ENCODE assay signal across 8 cellular contexts in the genomic region with DNA sequence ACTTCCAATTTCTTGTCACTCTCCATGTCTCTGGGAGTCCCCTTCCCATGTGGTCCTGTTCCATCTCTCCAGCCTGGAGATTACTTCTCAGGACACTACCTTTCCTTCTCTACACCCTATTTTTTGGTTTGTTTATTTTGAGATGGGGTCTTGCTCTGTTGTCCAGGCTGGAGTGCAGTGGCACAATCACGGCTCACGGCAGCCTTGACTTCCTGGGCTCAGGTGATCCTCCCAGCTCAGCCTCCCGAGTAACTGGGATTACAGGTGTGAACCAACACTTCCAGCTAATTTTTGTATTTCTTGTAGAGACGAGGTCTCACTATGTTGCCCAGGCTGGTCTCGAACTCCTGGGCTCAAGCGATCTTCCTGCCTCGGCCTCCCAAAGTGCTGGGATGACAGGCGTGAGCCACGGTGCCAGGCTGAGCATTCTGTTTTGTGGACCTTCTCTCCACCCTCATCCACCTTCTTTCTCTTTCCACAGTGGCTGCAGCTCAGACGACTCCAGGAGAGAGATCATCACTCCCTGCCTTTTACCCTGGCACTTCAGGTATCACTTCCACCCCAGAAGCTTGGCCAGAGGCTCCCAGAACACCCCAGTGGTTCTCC. TPM values are rescaled to one million over a fixed set of nuclear protein-coding genes. Genes with fewer than 3 reads are reported as not detected.
DNase-seq lines count a peak whose midpoint lies in the region; ATAC-seq and TF ChIP-seq lines count a peak whose summit lies in the region.

No MANE protein-coding gene starts in this region.

- H3K27ac Mint-ChIP-seq in CD14-positive monocyte, result peak overlapping the region; percentile 96 to 100 (median 100)
- H3K27ac Mint-ChIP-seq in natural killer cell treated with Interleukin-12 subunit alpha and Interleukin-12 subunit beta and Interleukin-15 and Interleukin-18, amount 100 ng/mL, for 72 hours, result peak overlapping the region; percentile 86 to 100

- DNase-seq in CD14-positive monocyte (ENCODE audit: low spot score) (no peak), Karpas-422 (peak; percentile 36), colonic mucosa (no peak), GM03348 (ENCODE audit: low spot score) (no peak), GM19240 (ENCODE audit: insufficient read length, low spot score) (no peak)
- DNase-seq in natural killer cell treated with Interleukin-12 subunit alpha and Interleukin-12 subunit beta and Interleukin-15 and Interleukin-18, amount 100 ng/mL, for 72 hours (ENCODE audit: low spot score), result no peak

- H3K9me3 ChIP-seq in Karpas-422 (ENCODE audit: low read length), result no peaks in the 10 kb centered on the region
- H3K9me3 ChIP-seq in colonic mucosa, result no peaks in the 10 kb centered on the region

- H3K4me1 Mint-ChIP-seq in CD14-positive monocyte, result peaks cover 64% of the 10 kb centered on the region
- H3K4me1 Mint-ChIP-seq in natural killer cell treated with Interleukin-12 subunit alpha and Interleukin-12 subunit beta and Interleukin-15 and Interleukin-18, amount 100 ng/mL, for 72 hours (ENCODE audit: low read depth in 2 of 2), result peaks cover 51 to 55% of the 10 kb centered on the region in 2 donors

- TF ChIP-seq CTCF in CD14-positive monocyte (IDR thresholded peaks at IDR 0.05), result no peak
- no peak for TF ChIP-seq CTCF in colonic mucosa (IDR thresholded peaks at IDR 0.05)

- peaks cover 0 to 2% (median 0%) of the 10 kb centered on the region in 7 donors for H3K9me3 Mint-ChIP-seq in CD14-positive monocyte
- H3K9me3 Mint-ChIP-seq in natural killer cell treated with Interleukin-12 subunit alpha and Interleukin-12 subunit beta and Interleukin-15 and Interleukin-18, amount 100 ng/mL, for 72 hours, result no peaks in the 10 kb centered on the region

- H4K20me1 ChIP-seq in Karpas-422 (ENCODE audit: insufficient read depth, low read depth, low read length), result no peaks in the 10 kb centered on the region

- H3K27me3 Mint-ChIP-seq in CD14-positive monocyte (ENCODE audit: low read depth in 3 of 3), result peaks cover 0 to 12% (median 0%) of the 10 kb centered on the region in 3 donors
- H3K27me3 Mint-ChIP-seq in natural killer cell treated with Interleukin-12 subunit alpha and Interleukin-12 subunit beta and Interleukin-15 and Interleukin-18, amount 100 ng/mL, for 72 hours, result no peaks in the 10 kb centered on the region

- H3K9ac ChIP-seq in Karpas-422 (ENCODE audit: low read length) (peak overlapping the region; percentile 77), colonic mucosa (ENCODE audit: low read depth in 2 of 2, low read length in 2 of 2) (peak overlapping the region; percentile 46 to 57)

- H3K36me3 ChIP-seq in Karpas-422 (ENCODE audit: insufficient read depth, low read length), result no peaks in the 10 kb centered on the region
- no peaks in the 10 kb centered on the region for H3K36me3 ChIP-seq in colonic mucosa

- peak overlapping the region; percentile 76 for H3K4me3 ChIP-seq in Karpas-422 (ENCODE audit: low read length)
- peak overlapping the region; percentile 21 for H3K4me3 ChIP-seq in colonic mucosa

- no peak for ATAC-seq in natural killer cell treated with Interleukin-12 subunit alpha and Interleukin-12 subunit beta and Interleukin-15 and Interleukin-18, amount 100 ng/mL, for 72 hours
- ATAC-seq in HG02840 (IDR thresholded peaks at IDR 0.05; ENCODE audit: low FRiP score, unreplicated experiment) (no peak), GM19397 (IDR thresholded peaks at IDR 0.05; ENCODE audit: unreplicated experiment) (no peak)

- peak overlapping the region; percentile 97 to 98 for H3K4me3 Mint-ChIP-seq in CD14-positive monocyte
- peak overlapping the region; percentile 94 for H3K4me3 Mint-ChIP-seq in natural killer cell treated with Interleukin-12 subunit alpha and Interleukin-12 subunit beta and Interleukin-15 and Interleukin-18, amount 100 ng/mL, for 72 hours

- H2AFZ ChIP-seq in Karpas-422 (ENCODE audit: low read length), result peak overlapping the region; percentile 55; the same call in 1 of the 2 replicates

- H3K27me3 ChIP-seq in Karpas-422 (ENCODE audit: low read length), result no peaks in the 10 kb centered on the region
- H3K27me3 ChIP-seq in colonic mucosa, result no peaks in the 10 kb centered on the region

- H3K4me1 ChIP-seq in Karpas-422 (ENCODE audit: low read length) (peaks cover 48% of the 10 kb centered on the region), colonic mucosa (peaks cover 3% of the 10 kb centered on the region)

- H3K4me2 ChIP-seq in Karpas-422 (ENCODE audit: low read depth, low read length, poor library complexity, severe bottlenecking), result peak overlapping the region; percentile 69

- H3K27ac ChIP-seq in Karpas-422 (ENCODE audit: low read length), result no peak overlapping the region
- peak overlapping the region; percentile 89 for H3K27ac ChIP-seq in colonic mucosa

- intact Hi-C loops in CD14-positive monocyte (cut with micrococcal nuclease), result loop anchor here in 1 of 2 donors (1.0 to 10.0 kb wide), 5 partner anchors 10 to 458 kb away; a partner anchor contains a TSS
- intact Hi-C loops in colonic mucosa (cut with DNase I), result no loop called here

- H3K36me3 Mint-ChIP-seq in CD14-positive monocyte, result peaks cover 38 to 43% of the 10 kb centered on the region in 2 donors
- H3K36me3 Mint-ChIP-seq in natural killer cell treated with Interleukin-12 subunit alpha and Interleukin-12 subunit beta and Interleukin-15 and Interleukin-18, amount 100 ng/mL, for 72 hours, result no peaks in the 10 kb centered on the region

- H3K79me2 ChIP-seq in Karpas-422 (ENCODE audit: low read length), result peaks cover 16% of the 10 kb centered on the region

- H3K9me2 ChIP-seq in Karpas-422 (replicated peaks; ENCODE audit: insufficient read depth, low read length), result no peaks in the 10 kb centered on the region

RNA-seq across cellular contexts. Expression of a gene that starts 0.6 kb away (rescaled TPM):
- 100 to 1,000 TPM; 594 to 829 TPM for polyA plus RNA-seq in CD14-positive monocyte
- total RNA-seq in Karpas-422 (2014; rRNA removed; shearing (Covaris generic); ENCODE audit: low replicate concordance), result 12.2 and 18.8 TPM in 2 replicates
- total RNA-seq in colonic mucosa, result 1 to 10 TPM; 2.4 to 4.8 TPM
- 100 to 1,000 TPM; 154 to 228 TPM for total RNA-seq in natural killer cell treated with Interleukin-12 subunit alpha and Interleukin-12 subunit beta and Interleukin-15 and Interleukin-18, amount 100 ng/mL, for 72 hours

RNA-seq across cellular contexts. Expression of a gene that starts 2.6 kb away (rescaled TPM):
- polyA plus RNA-seq in CD14-positive monocyte, result 1 to 10 TPM; 6.4 to 9.3 TPM
- 7.2 and 17.1 TPM in 2 replicates for total RNA-seq in Karpas-422 (2014; rRNA removed; shearing (Covaris generic); ENCODE audit: low replicate concordance)
- 10 to 100 TPM in 1 of 2 donors, 1 to 10 TPM in 1; 8.6 to 11.2 TPM for total RNA-seq in colonic mucosa
- 10 to 100 TPM; 54.4 to 68.7 TPM for total RNA-seq in natural killer cell treated with Interleukin-12 subunit alpha and Interleukin-12 subunit beta and Interleukin-15 and Interleukin-18, amount 100 ng/mL, for 72 hours

RNA-seq across cellular contexts. Expression of a gene that starts 5.1 kb away (rescaled TPM):
- polyA plus RNA-seq in CD14-positive monocyte, result 1,000 to 10,000 TPM; 5,182 to 6,141 TPM
- not detected in 2 replicates for total RNA-seq in Karpas-422 (2014; rRNA removed; shearing (Covaris generic); ENCODE audit: low replicate concordance)
- 10 to 100 TPM; 10.4 to 32.8 TPM for total RNA-seq in colonic mucosa
- 100 to 1,000 TPM in 1 of 2 donors, 10 to 100 TPM in 1; 65.3 to 235 TPM for total RNA-seq in natural killer cell treated with Interleukin-12 subunit alpha and Interleukin-12 subunit beta and Interleukin-15 and Interleukin-18, amount 100 ng/mL, for 72 hours

RNA-seq across cellular contexts. Expression of a gene that starts 33.2 kb away (rescaled TPM):
- not detected for polyA plus RNA-seq in CD14-positive monocyte
- 3.7 and 3.8 TPM in 2 replicates for total RNA-seq in Karpas-422 (2014; rRNA removed; shearing (Covaris generic); ENCODE audit: low replicate concordance)
- total RNA-seq in colonic mucosa, result 10 to 100 TPM; 10.0 to 17.4 TPM
- 10 to 100 TPM in 1 of 2 donors, 1 to 10 TPM in 1; 4.6 to 10.6 TPM for total RNA-seq in natural killer cell treated with Interleukin-12 subunit alpha and Interleukin-12 subunit beta and Interleukin-15 and Interleukin-18, amount 100 ng/mL, for 72 hours

RNA-seq across cellular contexts. Expression of a gene that starts 34.6 kb away (rescaled TPM):
- not detected for polyA plus RNA-seq in CD14-positive monocyte
- 9.9 and 23.8 TPM in 2 replicates for total RNA-seq in Karpas-422 (2014; rRNA removed; shearing (Covaris generic); ENCODE audit: low replicate concordance)
- total RNA-seq in colonic mucosa, result 1 to 10 TPM; 2.6 to 3.7 TPM
- total RNA-seq in natural killer cell treated with Interleukin-12 subunit alpha and Interleukin-12 subunit beta and Interleukin-15 and Interleukin-18, amount 100 ng/mL, for 72 hours, result 1 to 10 TPM; 1.9 TPM

Comparison
In these comparisons a context has a peak if more than half of its experiments do, and no peak if none do; other contexts are left out.
1. RNA of a gene that starts 5.1 kb away (total RNA-seq): 65.3 to 235 TPM in natural killer cell treated with Interleukin-12 subunit alpha and Interleukin-12 subunit beta and Interleukin-15 and Interleukin-18, amount 100 ng/mL, for 72 hours and 10.4 to 32.8 TPM in colonic mucosa; not detected in Karpas-422; every median in the first group is over 10 times any median in the second.